In the genomic region with DNA sequence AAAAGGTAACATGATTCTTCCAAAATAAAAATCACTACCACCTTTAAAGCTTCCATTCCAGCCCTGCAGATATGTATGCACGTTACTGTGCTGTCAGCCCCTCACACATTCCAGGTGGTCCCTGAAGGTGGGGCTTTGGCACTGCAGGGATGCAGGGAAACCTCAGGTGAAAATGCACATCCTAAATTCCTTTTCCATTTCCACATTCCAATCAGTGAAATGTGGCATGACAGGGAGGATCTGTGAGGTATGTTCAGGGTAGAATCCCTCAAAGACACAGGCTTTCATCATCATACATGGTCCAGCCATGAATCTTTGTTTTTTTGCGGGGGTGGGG, we compare ENCODE assay signal across 13 cellular contexts. TPM values are rescaled to one million over a fixed set of nuclear protein-coding genes. Genes with fewer than 3 reads are reported as not detected.
DNase-seq lines count a peak whose midpoint lies in the region; ATAC-seq lines count a peak whose summit lies in the region.
"Had no signal": no experiment of that assay in that cellular context is flagged by ENCODE, and none has a peak within 500 bp of the region (broad histone marks: within the 10 kb centered on the region; RNA-seq: fewer than 3 reads in every experiment).

No MANE protein-coding gene starts in this region.

- peaks cover 4% of the 10 kb centered on the region for H3K27me3 Mint-ChIP-seq in activated naive CD4-positive, alpha-beta T cell treated with anti-CD3 and anti-CD28 coated beads, Interleukin-2, amount 10 ng/mL, durations not matched to agents 7 days and 5 days
- H3K27me3 Mint-ChIP-seq in T-cell: no peaks in the 10 kb centered on the region
- no peaks in the 10 kb centered on the region for H3K27me3 Mint-ChIP-seq in activated naive CD8-positive, alpha-beta T cell

- CTCF ChIA-PET in activated naive CD4-positive, alpha-beta T cell treated with anti-CD3 and anti-CD28 coated beads, Interleukin-2, amount 10 ng/mL, durations not matched to agents 7 days and 5 days (lab: Charles Lee): no interaction called here
- CTCF ChIA-PET in T-cell (lab: Charles Lee): interaction anchor here in 1 of 2 donors (1.2 kb wide), 1 partner anchor 9 kb away, joined by 3 read pairs; no protein-coding TSS in a partner anchor

- no peaks in the 10 kb centered on the region for H3K9me3 Mint-ChIP-seq in activated naive CD4-positive, alpha-beta T cell treated with anti-CD3 and anti-CD28 coated beads, Interleukin-2, amount 50 U/mL, for 72 hours
- H3K9me3 Mint-ChIP-seq in activated naive CD4-positive, alpha-beta T cell treated with anti-CD3 and anti-CD28 coated beads, Interleukin-2, amount 10 ng/mL, durations not matched to agents 7 days and 5 days: no peaks in the 10 kb centered on the region
- no peaks in the 10 kb centered on the region for H3K9me3 Mint-ChIP-seq in T-cell
- no peaks in the 10 kb centered on the region for H3K9me3 Mint-ChIP-seq in activated naive CD8-positive, alpha-beta T cell (ENCODE audit: low read depth)
- H3K9me3 Mint-ChIP-seq in stimulated activated effector memory CD8-positive, alpha-beta T cell treated with anti-CD3 and anti-CD28 coated beads, Interleukin-12 subunit alpha, Interleukin-12 subunit beta, amount 100 ng/mL, for 72 hours: no peaks in the 10 kb centered on the region
- H3K9me3 Mint-ChIP-seq: H9 had no signal

- peaks cover 23 to 59% of the 10 kb centered on the region in 2 donors for H3K36me3 Mint-ChIP-seq in activated naive CD4-positive, alpha-beta T cell treated with anti-CD3 and anti-CD28 coated beads, Interleukin-2, amount 50 U/mL, for 72 hours
- peaks cover 44% of the 10 kb centered on the region for H3K36me3 Mint-ChIP-seq in activated naive CD4-positive, alpha-beta T cell treated with anti-CD3 and anti-CD28 coated beads, Interleukin-2, amount 10 ng/mL, durations not matched to agents 7 days and 5 days
- H3K36me3 Mint-ChIP-seq in T-cell: peaks cover 35% of the 10 kb centered on the region
- peaks cover 22% of the 10 kb centered on the region for H3K36me3 Mint-ChIP-seq in activated naive CD8-positive, alpha-beta T cell
- peaks cover 38% of the 10 kb centered on the region for H3K36me3 Mint-ChIP-seq in stimulated activated effector memory CD8-positive, alpha-beta T cell treated with anti-CD3 and anti-CD28 coated beads, Interleukin-12 subunit alpha, Interleukin-12 subunit beta, amount 100 ng/mL, for 72 hours

- ATAC-seq in activated naive CD4-positive, alpha-beta T cell treated with anti-CD3 and anti-CD28 coated beads, Interleukin-2, amount 50 U/mL, for 72 hours: no peak
- no peak for ATAC-seq in T-cell (replicated peaks in 1 of 4)
- ATAC-seq in stimulated activated effector memory CD8-positive, alpha-beta T cell treated with anti-CD3 and anti-CD28 coated beads, Interleukin-12 subunit alpha, Interleukin-12 subunit beta, amount 100 ng/mL, for 72 hours: no peak
- ATAC-seq: HepG2, Right ventricle myocardium inferior had no signal

- peaks cover 66% of the 10 kb centered on the region for H3K4me1 Mint-ChIP-seq in activated naive CD4-positive, alpha-beta T cell treated with anti-CD3 and anti-CD28 coated beads, Interleukin-2, amount 10 ng/mL, durations not matched to agents 7 days and 5 days
- peaks cover 52 to 80% (median 62%) of the 10 kb centered on the region in 3 donors for H3K4me1 Mint-ChIP-seq in T-cell
- H3K4me1 Mint-ChIP-seq in activated naive CD8-positive, alpha-beta T cell (ENCODE audit: low read depth): peaks cover 72% of the 10 kb centered on the region
- peaks cover 81% of the 10 kb centered on the region for H3K4me1 Mint-ChIP-seq in stimulated activated effector memory CD8-positive, alpha-beta T cell treated with anti-CD3 and anti-CD28 coated beads, Interleukin-12 subunit alpha, Interleukin-12 subunit beta, amount 100 ng/mL, for 72 hours

- DNase-seq in activated naive CD4-positive, alpha-beta T cell treated with anti-CD3 and anti-CD28 coated beads, Interleukin-2, amount 50 U/mL, for 72 hours (ENCODE audit: low spot score in 2 of 2): no peak
- no peak for DNase-seq in activated naive CD4-positive, alpha-beta T cell treated with anti-CD3 and anti-CD28 coated beads, Interleukin-2, amount 10 ng/mL, durations not matched to agents 7 days and 5 days
- DNase-seq in T-cell (no peak), NCI-H2107 treated with DMSO at 0.1 percent for 48 hours (lab: John Stamatoyannopoulos, UW; ENCODE audit: unreplicated experiment) (no peak), germinal center (ENCODE audit: low spot score) (no peak)
- no peak for DNase-seq in stimulated activated effector memory CD8-positive, alpha-beta T cell treated with anti-CD3 and anti-CD28 coated beads, Interleukin-12 subunit alpha, Interleukin-12 subunit beta, amount 100 ng/mL, for 72 hours (ENCODE audit: low spot score in 2 of 2)
- DNase-seq: H9, NCI-H1930, NCI-H510A, NCI-H82 had no signal

- H3K4me3 Mint-ChIP-seq in activated naive CD4-positive, alpha-beta T cell treated with anti-CD3 and anti-CD28 coated beads, Interleukin-2, amount 10 ng/mL, durations not matched to agents 7 days and 5 days: no peak overlapping the region
- peak overlapping the region in 1 of 3 donors; percentile 6 for H3K4me3 Mint-ChIP-seq in T-cell
- H3K4me3 Mint-ChIP-seq in activated naive CD8-positive, alpha-beta T cell: peak overlapping the region; percentile 68
- H3K4me3 Mint-ChIP-seq in stimulated activated effector memory CD8-positive, alpha-beta T cell treated with anti-CD3 and anti-CD28 coated beads, Interleukin-12 subunit alpha, Interleukin-12 subunit beta, amount 100 ng/mL, for 72 hours: no peak overlapping the region
- H3K4me3 Mint-ChIP-seq: H9 had no signal

- H3K27ac Mint-ChIP-seq in activated naive CD4-positive, alpha-beta T cell treated with anti-CD3 and anti-CD28 coated beads, Interleukin-2, amount 50 U/mL, for 72 hours: peak overlapping the region; percentile 0 to 90
- H3K27ac Mint-ChIP-seq in activated naive CD4-positive, alpha-beta T cell treated with anti-CD3 and anti-CD28 coated beads, Interleukin-2, amount 10 ng/mL, durations not matched to agents 7 days and 5 days: no peak overlapping the region
- peak overlapping the region; percentile 40 to 77 for H3K27ac Mint-ChIP-seq in T-cell
- peak overlapping the region; percentile 92 for H3K27ac Mint-ChIP-seq in activated naive CD8-positive, alpha-beta T cell
- H3K27ac Mint-ChIP-seq in stimulated activated effector memory CD8-positive, alpha-beta T cell treated with anti-CD3 and anti-CD28 coated beads, Interleukin-12 subunit alpha, Interleukin-12 subunit beta, amount 100 ng/mL, for 72 hours: peak overlapping the region; percentile 71

- POLR2A ChIA-PET in T-cell (lab: Charles Lee): no interaction called here

RNA-seq across cellular contexts. Expression of gene CCR4, which starts 45.3 kb away (rescaled TPM):
- 10 to 100 TPM; 19.0 to 38.6 TPM for total RNA-seq in activated naive CD4-positive, alpha-beta T cell treated with anti-CD3 and anti-CD28 coated beads, Interleukin-2, amount 50 U/mL, for 72 hours
- 10 to 100 TPM; 37.4 to 85.4 (median 74.8) TPM for total RNA-seq in T-cell
